Comparison of ENCODE assay signal across 1 cellular context in the genomic region with DNA sequence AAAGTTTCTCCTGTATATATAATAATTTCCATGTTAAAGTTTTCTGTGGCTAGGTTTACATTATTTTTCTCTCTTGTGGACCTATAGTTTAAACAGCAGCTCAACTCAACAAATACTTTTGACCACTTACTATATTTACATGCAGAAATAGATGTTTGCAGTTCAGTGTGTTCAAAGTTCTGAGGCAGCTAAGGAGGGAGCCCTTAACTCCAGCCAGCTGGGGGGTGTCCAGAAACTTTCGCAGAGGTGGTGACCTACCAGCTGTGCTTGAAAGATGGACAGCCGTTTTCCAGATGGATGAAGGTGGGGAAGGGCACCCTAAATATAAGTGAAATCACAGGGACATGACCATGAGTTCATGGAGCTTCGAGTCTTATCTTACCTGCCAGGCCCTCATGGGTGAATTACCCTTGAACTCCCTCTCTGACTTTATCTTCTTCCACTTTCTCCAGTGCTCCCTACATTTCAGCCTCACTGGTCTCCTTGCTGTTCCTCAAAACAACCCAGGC.
A peak's percentile ranks its signal among the peaks of the same experiment; 100 is the strongest.
TF ChIP-seq lines count a peak whose summit lies in the region.

No MANE protein-coding gene starts in this region.

TF ChIP-seq in K562, 482 proteins besides CTCF, POLR2A, EP300 and RAD21 (continued from another document and continues in another):
- TF ChIP-seq, protein P1, sequence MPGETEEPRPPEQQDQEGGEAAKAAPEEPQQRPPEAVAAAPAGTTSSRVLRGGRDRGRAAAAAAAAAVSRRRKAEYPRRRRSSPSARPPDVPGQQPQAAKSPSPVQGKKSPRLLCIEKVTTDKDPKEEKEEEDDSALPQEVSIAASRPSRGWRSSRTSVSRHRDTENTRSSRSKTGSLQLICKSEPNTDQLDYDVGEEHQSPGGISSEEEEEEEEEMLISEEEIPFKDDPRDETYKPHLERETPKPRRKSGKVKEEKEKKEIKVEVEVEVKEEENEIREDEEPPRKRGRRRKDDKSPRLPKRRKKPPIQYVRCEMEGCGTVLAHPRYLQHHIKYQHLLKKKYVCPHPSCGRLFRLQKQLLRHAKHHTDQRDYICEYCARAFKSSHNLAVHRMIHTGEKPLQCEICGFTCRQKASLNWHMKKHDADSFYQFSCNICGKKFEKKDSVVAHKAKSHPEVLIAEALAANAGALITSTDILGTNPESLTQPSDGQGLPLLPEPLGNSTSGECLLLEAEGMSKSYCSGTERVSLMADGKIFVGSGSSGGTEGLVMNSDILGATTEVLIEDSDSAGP (CRISPR knock-in tag; IDR thresholded peaks at IDR 0.05): no peak
- TF ChIP-seq HCFC1 (IDR thresholded peaks at IDR 0.05; ENCODE audit: low read depth, low read length): no peak
- TF ChIP-seq DDX20 (tag; IDR thresholded peaks at IDR 0.05; ENCODE audit: low read depth): no peak
- TF ChIP-seq ZNF551 (CRISPR knock-in tag; IDR thresholded peaks at IDR 0.05): no peak
- TF ChIP-seq, protein P2, sequence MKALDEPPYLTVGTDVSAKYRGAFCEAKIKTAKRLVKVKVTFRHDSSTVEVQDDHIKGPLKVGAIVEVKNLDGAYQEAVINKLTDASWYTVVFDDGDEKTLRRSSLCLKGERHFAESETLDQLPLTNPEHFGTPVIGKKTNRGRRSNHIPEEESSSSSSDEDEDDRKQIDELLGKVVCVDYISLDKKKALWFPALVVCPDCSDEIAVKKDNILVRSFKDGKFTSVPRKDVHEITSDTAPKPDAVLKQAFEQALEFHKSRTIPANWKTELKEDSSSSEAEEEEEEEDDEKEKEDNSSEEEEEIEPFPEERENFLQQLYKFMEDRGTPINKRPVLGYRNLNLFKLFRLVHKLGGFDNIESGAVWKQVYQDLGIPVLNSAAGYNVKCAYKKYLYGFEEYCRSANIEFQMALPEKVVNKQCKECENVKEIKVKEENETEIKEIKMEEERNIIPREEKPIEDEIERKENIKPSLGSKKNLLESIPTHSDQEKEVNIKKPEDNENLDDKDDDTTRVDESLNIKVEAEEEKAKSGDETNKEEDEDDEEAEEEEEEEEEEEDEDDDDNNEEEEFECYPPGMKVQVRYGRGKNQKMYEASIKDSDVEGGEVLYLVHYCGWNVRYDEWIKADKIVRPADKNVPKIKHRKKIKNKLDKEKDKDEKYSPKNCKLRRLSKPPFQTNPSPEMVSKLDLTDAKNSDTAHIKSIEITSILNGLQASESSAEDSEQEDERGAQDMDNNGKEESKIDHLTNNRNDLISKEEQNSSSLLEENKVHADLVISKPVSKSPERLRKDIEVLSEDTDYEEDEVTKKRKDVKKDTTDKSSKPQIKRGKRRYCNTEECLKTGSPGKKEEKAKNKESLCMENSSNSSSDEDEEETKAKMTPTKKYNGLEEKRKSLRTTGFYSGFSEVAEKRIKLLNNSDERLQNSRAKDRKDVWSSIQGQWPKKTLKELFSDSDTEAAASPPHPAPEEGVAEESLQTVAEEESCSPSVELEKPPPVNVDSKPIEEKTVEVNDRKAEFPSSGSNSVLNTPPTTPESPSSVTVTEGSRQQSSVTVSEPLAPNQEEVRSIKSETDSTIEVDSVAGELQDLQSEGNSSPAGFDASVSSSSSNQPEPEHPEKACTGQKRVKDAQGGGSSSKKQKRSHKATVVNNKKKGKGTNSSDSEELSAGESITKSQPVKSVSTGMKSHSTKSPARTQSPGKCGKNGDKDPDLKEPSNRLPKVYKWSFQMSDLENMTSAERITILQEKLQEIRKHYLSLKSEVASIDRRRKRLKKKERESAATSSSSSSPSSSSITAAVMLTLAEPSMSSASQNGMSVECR (CRISPR knock-in tag; IDR thresholded peaks at IDR 0.05): no peak
- no peak for TF ChIP-seq GABPB2 (CRISPR knock-in tag; conservative IDR thresholded peaks at IDR 0.05)
- no peak for TF ChIP-seq SNRNP70 (optimal IDR thresholded peaks at IDR 0.05; ENCODE audit: low read depth, low read length)
- TF ChIP-seq SMC3 (conservative IDR thresholded peaks at IDR 0.05; ENCODE audit: insufficient read depth, low read depth, low read length): no peak
- no peak for TF ChIP-seq ELF1 (tag; IDR thresholded peaks at IDR 0.05)
- no peak for TF ChIP-seq TCFL5 (CRISPR knock-in tag; conservative IDR thresholded peaks at IDR 0.05)
- no peak for TF ChIP-seq MYNN (IDR thresholded peaks at IDR 0.05)
- no peak for TF ChIP-seq MYNN (CRISPR knock-in tag; IDR thresholded peaks at IDR 0.05)
- peak; percentile 46; the same call in 1 of the 2 replicates for TF ChIP-seq HDAC2 (IDR thresholded peaks at IDR 0.05)
- no peak for TF ChIP-seq MCM3 (IDR thresholded peaks at IDR 0.05)
- TF ChIP-seq, protein P3, sequence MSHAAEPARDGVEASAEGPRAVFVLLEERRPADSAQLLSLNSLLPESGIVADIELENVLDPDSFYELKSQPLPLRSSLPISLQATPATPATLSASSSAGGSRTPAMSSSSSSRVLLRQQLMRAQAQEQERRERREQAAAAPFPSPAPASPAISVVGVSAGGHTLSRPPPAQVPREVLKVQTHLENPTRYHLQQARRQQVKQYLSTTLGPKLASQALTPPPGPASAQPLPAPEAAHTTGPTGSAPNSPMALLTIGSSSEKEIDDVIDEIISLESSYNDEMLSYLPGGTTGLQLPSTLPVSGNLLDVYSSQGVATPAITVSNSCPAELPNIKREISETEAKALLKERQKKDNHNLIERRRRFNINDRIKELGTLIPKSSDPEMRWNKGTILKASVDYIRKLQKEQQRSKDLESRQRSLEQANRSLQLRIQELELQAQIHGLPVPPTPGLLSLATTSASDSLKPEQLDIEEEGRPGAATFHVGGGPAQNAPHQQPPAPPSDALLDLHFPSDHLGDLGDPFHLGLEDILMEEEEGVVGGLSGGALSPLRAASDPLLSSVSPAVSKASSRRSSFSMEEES (CRISPR knock-in tag; IDR thresholded peaks at IDR 0.05): no peak
- TF ChIP-seq ZNF717 (CRISPR knock-in tag; IDR thresholded peaks at IDR 0.05): no peak
- TF ChIP-seq GATAD2B (IDR thresholded peaks at IDR 0.05; ENCODE audit: borderline replicate concordance): no peak
- TF ChIP-seq, protein P4, sequence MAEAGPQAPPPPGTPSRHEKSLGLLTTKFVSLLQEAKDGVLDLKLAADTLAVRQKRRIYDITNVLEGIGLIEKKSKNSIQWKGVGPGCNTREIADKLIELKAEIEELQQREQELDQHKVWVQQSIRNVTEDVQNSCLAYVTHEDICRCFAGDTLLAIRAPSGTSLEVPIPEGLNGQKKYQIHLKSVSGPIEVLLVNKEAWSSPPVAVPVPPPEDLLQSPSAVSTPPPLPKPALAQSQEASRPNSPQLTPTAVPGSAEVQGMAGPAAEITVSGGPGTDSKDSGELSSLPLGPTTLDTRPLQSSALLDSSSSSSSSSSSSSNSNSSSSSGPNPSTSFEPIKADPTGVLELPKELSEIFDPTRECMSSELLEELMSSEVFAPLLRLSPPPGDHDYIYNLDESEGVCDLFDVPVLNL (CRISPR knock-in tag; IDR thresholded peaks at IDR 0.05; ENCODE audit: low read depth): no peak
- TF ChIP-seq, protein P5, sequence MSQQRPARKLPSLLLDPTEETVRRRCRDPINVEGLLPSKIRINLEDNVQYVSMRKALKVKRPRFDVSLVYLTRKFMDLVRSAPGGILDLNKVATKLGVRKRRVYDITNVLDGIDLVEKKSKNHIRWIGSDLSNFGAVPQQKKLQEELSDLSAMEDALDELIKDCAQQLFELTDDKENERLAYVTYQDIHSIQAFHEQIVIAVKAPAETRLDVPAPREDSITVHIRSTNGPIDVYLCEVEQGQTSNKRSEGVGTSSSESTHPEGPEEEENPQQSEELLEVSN (IDR thresholded peaks at IDR 0.05; ENCODE audit: borderline replicate concordance in 1 of 2, extremely low read depth in 1 of 2, insufficient read depth in 1 of 2, insufficient read length in 1 of 2, low read depth in 1 of 2, low read length in 1 of 2, poor library complexity in 1 of 2, severe bottlenecking in 1 of 2): peak in 1 of 2 experiments; percentile 28
- TF ChIP-seq ZNF830 (CRISPR knock-in tag; IDR thresholded peaks at IDR 0.05): no peak
- TF ChIP-seq ARID1B (IDR thresholded peaks at IDR 0.05): peak; percentile 91
- TF ChIP-seq, protein P6, sequence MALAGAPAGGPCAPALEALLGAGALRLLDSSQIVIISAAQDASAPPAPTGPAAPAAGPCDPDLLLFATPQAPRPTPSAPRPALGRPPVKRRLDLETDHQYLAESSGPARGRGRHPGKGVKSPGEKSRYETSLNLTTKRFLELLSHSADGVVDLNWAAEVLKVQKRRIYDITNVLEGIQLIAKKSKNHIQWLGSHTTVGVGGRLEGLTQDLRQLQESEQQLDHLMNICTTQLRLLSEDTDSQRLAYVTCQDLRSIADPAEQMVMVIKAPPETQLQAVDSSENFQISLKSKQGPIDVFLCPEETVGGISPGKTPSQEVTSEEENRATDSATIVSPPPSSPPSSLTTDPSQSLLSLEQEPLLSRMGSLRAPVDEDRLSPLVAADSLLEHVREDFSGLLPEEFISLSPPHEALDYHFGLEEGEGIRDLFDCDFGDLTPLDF (CRISPR knock-in tag; IDR thresholded peaks at IDR 0.05): no peak
- TF ChIP-seq MECOM (CRISPR knock-in tag; IDR thresholded peaks at IDR 0.05): no peak
- TF ChIP-seq MYBL2 (IDR thresholded peaks at IDR 0.05; ENCODE audit: low read depth): no peak
- TF ChIP-seq MYBL2 (CRISPR knock-in tag; IDR thresholded peaks at IDR 0.05; ENCODE audit: borderline replicate concordance): no peak
- TF ChIP-seq, protein P7, sequence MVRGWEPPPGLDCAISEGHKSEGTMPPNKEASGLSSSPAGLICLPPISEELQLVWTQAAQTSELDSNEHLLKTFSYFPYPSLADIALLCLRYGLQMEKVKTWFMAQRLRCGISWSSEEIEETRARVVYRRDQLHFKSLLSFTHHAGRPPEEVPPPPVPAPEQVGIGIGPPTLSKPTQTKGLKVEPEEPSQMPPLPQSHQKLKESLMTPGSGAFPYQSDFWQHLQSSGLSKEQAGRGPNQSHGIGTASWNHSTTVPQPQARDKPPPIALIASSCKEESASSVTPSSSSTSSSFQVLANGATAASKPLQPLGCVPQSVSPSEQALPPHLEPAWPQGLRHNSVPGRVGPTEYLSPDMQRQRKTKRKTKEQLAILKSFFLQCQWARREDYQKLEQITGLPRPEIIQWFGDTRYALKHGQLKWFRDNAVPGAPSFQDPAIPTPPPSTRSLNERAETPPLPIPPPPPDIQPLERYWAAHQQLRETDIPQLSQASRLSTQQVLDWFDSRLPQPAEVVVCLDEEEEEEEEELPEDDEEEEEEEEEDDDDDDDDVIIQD (CRISPR knock-in tag; IDR thresholded peaks at IDR 0.05): no peak
- TF ChIP-seq CSDE1 (IDR thresholded peaks at IDR 0.05): no peak
- TF ChIP-seq ZBTB7A (IDR thresholded peaks at IDR 0.05; ENCODE audit: borderline replicate concordance, control insufficient read depth, low read depth, low read length): no peak
- TF ChIP-seq TGIF2 (CRISPR knock-in tag; IDR thresholded peaks at IDR 0.05): no peak
- TF ChIP-seq ZNF668 (CRISPR knock-in tag; IDR thresholded peaks at IDR 0.05): no peak
- 0 out of 2 replicates have a peak, but pooled peaks have one; percentile 40 for TF ChIP-seq ZNF584 (CRISPR knock-in tag; IDR thresholded peaks at IDR 0.05; ENCODE audit: low read depth)
- TF ChIP-seq NONO (IDR thresholded peaks at IDR 0.05; ENCODE audit: low read depth in 2 of 2, low read length in 1 of 2): no peak
- TF ChIP-seq PYGO2 (tag; IDR thresholded peaks at IDR 0.05): no peak
- peak; percentile 36; the same call in 1 of the 2 replicates for TF ChIP-seq CC2D1A (IDR thresholded peaks at IDR 0.05)
- TF ChIP-seq, protein P8, sequence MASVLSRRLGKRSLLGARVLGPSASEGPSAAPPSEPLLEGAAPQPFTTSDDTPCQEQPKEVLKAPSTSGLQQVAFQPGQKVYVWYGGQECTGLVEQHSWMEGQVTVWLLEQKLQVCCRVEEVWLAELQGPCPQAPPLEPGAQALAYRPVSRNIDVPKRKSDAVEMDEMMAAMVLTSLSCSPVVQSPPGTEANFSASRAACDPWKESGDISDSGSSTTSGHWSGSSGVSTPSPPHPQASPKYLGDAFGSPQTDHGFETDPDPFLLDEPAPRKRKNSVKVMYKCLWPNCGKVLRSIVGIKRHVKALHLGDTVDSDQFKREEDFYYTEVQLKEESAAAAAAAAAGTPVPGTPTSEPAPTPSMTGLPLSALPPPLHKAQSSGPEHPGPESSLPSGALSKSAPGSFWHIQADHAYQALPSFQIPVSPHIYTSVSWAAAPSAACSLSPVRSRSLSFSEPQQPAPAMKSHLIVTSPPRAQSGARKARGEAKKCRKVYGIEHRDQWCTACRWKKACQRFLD (CRISPR knock-in tag; IDR thresholded peaks at IDR 0.05): no peak
- no peak for TF ChIP-seq BHLHE40 (IDR thresholded peaks at IDR 0.05; ENCODE audit: low read length)
- TF ChIP-seq, protein P9, sequence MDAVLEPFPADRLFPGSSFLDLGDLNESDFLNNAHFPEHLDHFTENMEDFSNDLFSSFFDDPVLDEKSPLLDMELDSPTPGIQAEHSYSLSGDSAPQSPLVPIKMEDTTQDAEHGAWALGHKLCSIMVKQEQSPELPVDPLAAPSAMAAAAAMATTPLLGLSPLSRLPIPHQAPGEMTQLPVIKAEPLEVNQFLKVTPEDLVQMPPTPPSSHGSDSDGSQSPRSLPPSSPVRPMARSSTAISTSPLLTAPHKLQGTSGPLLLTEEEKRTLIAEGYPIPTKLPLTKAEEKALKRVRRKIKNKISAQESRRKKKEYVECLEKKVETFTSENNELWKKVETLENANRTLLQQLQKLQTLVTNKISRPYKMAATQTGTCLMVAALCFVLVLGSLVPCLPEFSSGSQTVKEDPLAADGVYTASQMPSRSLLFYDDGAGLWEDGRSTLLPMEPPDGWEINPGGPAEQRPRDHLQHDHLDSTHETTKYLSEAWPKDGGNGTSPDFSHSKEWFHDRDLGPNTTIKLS (IDR thresholded peaks at IDR 0.05; ENCODE audit: borderline replicate concordance, low read depth): no peak
- no peak for TF ChIP-seq ZNF75A (CRISPR knock-in tag; IDR thresholded peaks at IDR 0.05)
- TF ChIP-seq ZNF217 (CRISPR knock-in tag; IDR thresholded peaks at IDR 0.05): no peak
- TF ChIP-seq ARNT (IDR thresholded peaks at IDR 0.05): no peak
- 0 out of 2 replicates have a peak, but pooled peaks have one; percentile 21 for TF ChIP-seq FOXM1 (IDR thresholded peaks at IDR 0.05; ENCODE audit: low read depth)
- TF ChIP-seq FOXM1 (CRISPR knock-in tag; IDR thresholded peaks at IDR 0.05; ENCODE audit: low read depth): no peak
- TF ChIP-seq, protein P10, sequence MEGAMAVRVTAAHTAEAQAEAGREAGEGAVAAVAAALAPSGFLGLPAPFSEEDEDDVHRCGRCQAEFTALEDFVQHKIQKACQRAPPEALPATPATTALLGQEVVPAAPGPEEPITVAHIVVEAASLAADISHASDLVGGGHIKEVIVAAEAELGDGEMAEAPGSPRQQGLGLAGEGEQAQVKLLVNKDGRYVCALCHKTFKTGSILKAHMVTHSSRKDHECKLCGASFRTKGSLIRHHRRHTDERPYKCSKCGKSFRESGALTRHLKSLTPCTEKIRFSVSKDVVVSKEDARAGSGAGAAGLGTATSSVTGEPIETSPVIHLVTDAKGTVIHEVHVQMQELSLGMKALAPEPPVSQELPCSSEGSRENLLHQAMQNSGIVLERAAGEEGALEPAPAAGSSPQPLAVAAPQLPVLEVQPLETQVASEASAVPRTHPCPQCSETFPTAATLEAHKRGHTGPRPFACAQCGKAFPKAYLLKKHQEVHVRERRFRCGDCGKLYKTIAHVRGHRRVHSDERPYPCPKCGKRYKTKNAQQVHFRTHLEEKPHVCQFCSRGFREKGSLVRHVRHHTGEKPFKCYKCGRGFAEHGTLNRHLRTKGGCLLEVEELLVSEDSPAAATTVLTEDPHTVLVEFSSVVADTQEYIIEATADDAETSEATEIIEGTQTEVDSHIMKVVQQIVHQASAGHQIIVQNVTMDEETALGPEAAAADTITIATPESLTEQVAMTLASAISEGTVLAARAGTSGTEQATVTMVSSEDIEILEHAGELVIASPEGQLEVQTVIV (CRISPR knock-in tag; IDR thresholded peaks at IDR 0.05; ENCODE audit: borderline replicate concordance): no peak
- TF ChIP-seq PTBP1 (IDR thresholded peaks at IDR 0.05; ENCODE audit: low read depth, low read length): no peak
- no peak for TF ChIP-seq MAZ (CRISPR knock-in tag; conservative IDR thresholded peaks at IDR 0.05 in 1 of 2, IDR thresholded peaks at IDR 0.05 in 1 of 2)
- TF ChIP-seq ZNF445 (CRISPR knock-in tag; IDR thresholded peaks at IDR 0.05; ENCODE audit: low read depth): no peak
- no peak for TF ChIP-seq FOSL1 (tag; conservative IDR thresholded peaks at IDR 0.05)
